Comparison of ENCODE assay signal across 17 cellular contexts in the genomic region with DNA sequence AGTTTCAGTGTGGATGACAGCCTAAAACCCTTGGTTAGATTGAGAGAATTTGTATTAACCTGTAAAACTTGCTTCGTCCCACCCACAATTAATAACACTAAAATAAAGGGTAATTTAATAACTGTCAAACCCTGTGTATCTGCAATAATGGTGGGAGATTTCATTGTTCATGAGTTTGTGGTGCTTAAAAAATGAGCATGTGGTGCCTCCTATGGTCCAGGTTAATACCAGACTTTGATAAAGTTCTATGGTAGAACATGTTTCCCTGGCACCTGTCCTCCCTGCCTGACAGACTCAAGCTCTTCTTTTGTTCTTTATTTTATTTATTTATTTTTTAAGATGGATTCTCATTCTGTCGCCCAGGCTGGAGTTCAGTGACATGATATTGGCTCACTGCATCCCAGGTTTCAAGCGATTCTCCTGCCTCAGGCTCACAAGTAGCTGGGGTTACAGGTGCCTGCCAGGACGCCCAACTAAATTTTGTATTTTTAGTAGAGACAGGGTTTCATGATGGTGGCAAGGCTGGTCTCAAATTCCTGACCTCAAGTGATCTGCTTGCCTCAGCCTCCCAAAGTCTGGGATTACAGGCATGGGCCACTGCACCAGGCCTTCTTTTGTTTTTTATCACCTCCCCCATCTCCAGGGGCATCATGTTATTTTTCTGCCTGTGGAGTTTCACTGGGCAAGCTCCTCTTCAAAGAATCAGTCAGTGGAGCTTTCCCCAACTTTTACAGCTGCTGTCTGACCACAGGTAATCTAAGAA.
DNase-seq lines count a peak whose midpoint lies in the region; TF ChIP-seq lines count a peak whose summit lies in the region.
"Had no signal": no experiment of that assay in that cellular context is flagged by ENCODE, and none has a peak within 500 bp of the region (broad histone marks: within the 10 kb centered on the region; RNA-seq: fewer than 3 reads in every experiment).

No MANE protein-coding gene starts in this region.

- peak; percentile 11 for TF ChIP-seq CTCF in GM12865 (IDR thresholded peaks at IDR 0.05; ENCODE audit: insufficient read depth, low read depth, low read length, missing control alignments)
- TF ChIP-seq CTCF in astrocyte of the cerebellum (IDR thresholded peaks at IDR 0.05; ENCODE audit: low read depth, low read length, missing control alignments) = peak; percentile 2

- no peak overlapping the region for H3K4me3 ChIP-seq in GM12865 (ENCODE audit: low read depth, low read length)
- H3K4me3 ChIP-seq in astrocyte of the cerebellum (ENCODE audit: low read depth, low read length) = no peak overlapping the region
- H3K4me3 ChIP-seq: BLaER1, dorsolateral prefrontal cortex, SK-N-MC, spleen had no signal

- DNase-seq in GM12865 (ENCODE audit: low read depth) (no peak), LHCN-M2 (ENCODE audit: low read depth) (peak; percentile 7), astrocyte of the cerebellum (ENCODE audit: low read depth) (no peak), myocyte (ENCODE audit: low read depth) (peak; percentile 24), NCI-H82 treated with DMSO at 0.1 percent for 48 hours (lab: John Stamatoyannopoulos, UW; ENCODE audit: unreplicated experiment) (no peak), NCI-H524 treated with DMSO at 0.1 percent for 48 hours (lab: John Stamatoyannopoulos, UW) (no peak)
- DNase-seq in activated T-cell treated with anti-CD3 and anti-CD28 coated beads, Interleukin-2, amount 50 U/mL, for 1 hour = no peak
- no peak for DNase-seq in stimulated activated naive CD4-positive, alpha-beta T cell (lab: John Stamatoyannopoulos, UW)
- DNase-seq: dorsolateral prefrontal cortex, erythroblast, GF-D8, NCI-H1092 treated with DMSO at 0.1 percent for 48 hours, NCI-H82, spleen, T1000 had no signal

- in situ Hi-C loops in astrocyte of the cerebellum (cut with HindIII; ENCODE audit: low sequenced_read_pairs) = no loop called here

Comparison
In these comparisons a context has a peak if more than half of its experiments do, and no peak if none do; other contexts are left out.
1. DNase-seq: peak in LHCN-M2 (single experiment) and myocyte (single experiment); none in GM12865 (single experiment), astrocyte of the cerebellum (single experiment), NCI-H82 treated with DMSO at 0.1 percent for 48 hours (single experiment), activated T-cell treated with anti-CD3 and anti-CD28 coated beads, Interleukin-2, amount 50 U/mL, for 1 hour (single experiment), NCI-H524 treated with DMSO at 0.1 percent for 48 hours (single experiment) and stimulated activated naive CD4-positive, alpha-beta T cell (0 of 6).